8 cellular contexts compared by ENCODE assay signal in genomic region chr17:21253646-21254441, GRCh38.
DNase-seq lines count a peak whose midpoint lies in the region; ATAC-seq and TF ChIP-seq lines count a peak whose summit lies in the region.

No MANE protein-coding gene starts in this region.

- H3K9me2 ChIP-seq in Loucy (replicated peaks; ENCODE audit: low read depth, low read length), result no peaks in the 10 kb centered on the region

- H3K9me3 ChIP-seq in Loucy (ENCODE audit: insufficient read depth, low read depth, low read length), result no peaks in the 10 kb centered on the region
- H3K9me3 ChIP-seq in endocrine pancreas (ENCODE audit: control insufficient read depth, low read length), result no peaks in the 10 kb centered on the region
- no peaks in the 10 kb centered on the region for H3K9me3 ChIP-seq in neuron (ENCODE audit: low read length)

- peak overlapping the region; percentile 72 for H3K4me3 ChIP-seq in Loucy (ENCODE audit: low read length, poor library complexity, severe bottlenecking)
- peak overlapping the region; percentile 39 for H3K4me3 ChIP-seq in endocrine pancreas (ENCODE audit: control insufficient read depth, insufficient read depth, low read length)
- peak overlapping the region; percentile 58 for H3K4me3 ChIP-seq in neuron (ENCODE audit: low read length)

- no peaks in the 10 kb centered on the region for H3K79me2 ChIP-seq in Loucy (ENCODE audit: insufficient read depth, low read length)

- peaks cover 3% of the 10 kb centered on the region for H4K20me1 ChIP-seq in Loucy (ENCODE audit: insufficient read depth, low read length, poor library complexity, severe bottlenecking)

- H2AFZ ChIP-seq in Loucy (ENCODE audit: low read length), result peak overlapping the region; percentile 84
- peak overlapping the region; percentile 77 for H2AFZ ChIP-seq in neuron (ENCODE audit: low read depth, low read length)

- H3K4me2 ChIP-seq in Loucy (ENCODE audit: low read depth, low read length, poor library complexity, severe bottlenecking), result peak overlapping the region; percentile 81

- ATAC-seq in GM19351 (IDR thresholded peaks at IDR 0.05; ENCODE audit: unreplicated experiment) (peak; percentile 26), HG03378 (IDR thresholded peaks at IDR 0.05; ENCODE audit: unreplicated experiment) (no peak)

- H3K27me3 ChIP-seq in Loucy (ENCODE audit: insufficient read depth, low read length, poor library complexity, severe bottlenecking) (no peaks in the 10 kb centered on the region), endocrine pancreas (ENCODE audit: control insufficient read depth, insufficient read depth, low read length) (no peaks in the 10 kb centered on the region), neuron (ENCODE audit: insufficient read depth, low read length) (no peaks in the 10 kb centered on the region)

- DNase-seq in cerebellar nuclear complex (lab: John Stamatoyannopoulos, UW), result no peak
- DNase-seq in NCI-H146 treated with DMSO at 0.1 percent for 48 hours (lab: John Stamatoyannopoulos, UW; ENCODE audit: unreplicated experiment), result no peak
- no peak for DNase-seq in hepatic stellate cell (ENCODE audit: low spot score)

- peaks cover 9% of the 10 kb centered on the region for H3K4me1 ChIP-seq in Loucy (ENCODE audit: insufficient read depth, low read length, poor library complexity, severe bottlenecking)
- H3K4me1 ChIP-seq in endocrine pancreas (ENCODE audit: control insufficient read depth, insufficient read depth, low read length), result no peaks in the 10 kb centered on the region
- no peaks in the 10 kb centered on the region for H3K4me1 ChIP-seq in neuron (ENCODE audit: insufficient read depth, low read length)

- TF ChIP-seq CTCF in Loucy (conservative IDR thresholded peaks at IDR 0.05; ENCODE audit: low read length), result no peak

- H3F3A ChIP-seq in Loucy (ENCODE audit: low read depth), result no peaks in the 10 kb centered on the region

- no peaks in the 10 kb centered on the region for H3K36me3 ChIP-seq in Loucy (ENCODE audit: insufficient read depth, low read length)
- no peaks in the 10 kb centered on the region for H3K36me3 ChIP-seq in endocrine pancreas (ENCODE audit: control insufficient read depth, insufficient read depth, low read length)
- no peaks in the 10 kb centered on the region for H3K36me3 ChIP-seq in neuron (ENCODE audit: insufficient read depth, low read length)

- H3K9ac ChIP-seq in Loucy (ENCODE audit: low read depth, low read length, poor library complexity, severe bottlenecking) (peak overlapping the region; percentile 53), endocrine pancreas (ENCODE audit: control insufficient read depth, insufficient read depth, low read length) (peak overlapping the region; percentile 73)
